ENCODE assay signal across 26 cellular contexts in genomic region chr17:75740631-75741077, GRCh38. TPM values are rescaled to one million over a fixed set of nuclear protein-coding genes. Genes with fewer than 3 reads are reported as not detected.
A peak's percentile ranks its signal among the peaks of the same experiment; 100 is the strongest.
DNase-seq lines count a peak whose midpoint lies in the region; ATAC-seq, FAIRE-seq and TF ChIP-seq lines count a peak whose summit lies in the region.
"Had no signal": no experiment of that assay in that cellular context is flagged by ENCODE, and none has a peak within 500 bp of the region (broad histone marks: within the 10 kb centered on the region; RNA-seq: fewer than 3 reads in every experiment).

No MANE protein-coding gene starts in this region.

- H3K9me1 ChIP-seq in IMR-90 (ENCODE audit: insufficient read depth, low read length): no peaks in the 10 kb centered on the region

- dilution Hi-C loops in IMR-90 (cut with HindIII; ENCODE audit: low sequenced_read_pairs, unreplicated experiment): no loop called here

- intact Hi-C loops in IMR-90 (cut with micrococcal nuclease): no loop called here

- H3K27me3 ChIP-seq in GM23338 (ENCODE audit: insufficient read depth) (no peaks in the 10 kb centered on the region), IMR-90 (ENCODE audit: control insufficient read depth, insufficient read depth, low read length) (peaks cover 2% of the 10 kb centered on the region; the same call in 1 of the 2 replicates), mesenchymal stem cell (ENCODE audit: control insufficient read depth in 1 of 2, insufficient read depth in 1 of 2, low read length in 2 of 2) (peaks cover 0 to 12% of the 10 kb centered on the region in 2 experiments)

- no peaks in the 10 kb centered on the region for H3K36me3 ChIP-seq in GM23338 (ENCODE audit: insufficient read depth)
- H3K36me3 ChIP-seq in IMR-90 (ENCODE audit: control insufficient read depth, insufficient read depth, low read length): no peaks in the 10 kb centered on the region
- H3K36me3 ChIP-seq in mesenchymal stem cell (ENCODE audit: control insufficient read depth in 1 of 2, insufficient read depth in 2 of 2, low read depth in 1 of 2, low read length in 2 of 2): peaks cover 0 to 96% of the 10 kb centered on the region in 2 experiments
- H3K36me3 ChIP-seq: HAP-1 had no signal

- H4K91ac ChIP-seq in IMR-90 (ENCODE audit: insufficient read depth, low read depth, low read length) (no peak overlapping the region), mesenchymal stem cell (ENCODE audit: low read length) (no peak overlapping the region)

- H3K9me3 Mint-ChIP-seq in GM23338: no peaks in the 10 kb centered on the region
- H3K9me3 Mint-ChIP-seq in WTC11: no peaks in the 10 kb centered on the region
- no peaks in the 10 kb centered on the region for H3K9me3 Mint-ChIP-seq in nephron progenitor cell
- H3K9me3 Mint-ChIP-seq: CD8-positive, alpha-beta T cell; T-helper 1 cell treated with Interleukin-12 subunit alpha and Interleukin-12 subunit beta and Interleukin-4 antibody, amounts not matched to agents 30 μg/mL and 1 μg/mL, for 36 hours had no signal

- no peak for FAIRE-seq in urothelium cell line (lab: Jason Lieb, UNC)
- FAIRE-seq: A549, GM12891 had no signal

- CTCF ChIA-PET in IMR-90 (lab: Yijun Ruan, JAX): no interaction called here
- CTCF ChIA-PET in WTC11 (lab: Charles Lee): interaction anchor here (0.8 to 1.9 kb wide), 5 partner anchors 9 to 258 kb away, joined by 3 to 9 read pairs (median 4); partner anchors contain the start of gene SMIM5

- H3K9me3 ChIP-seq in IMR-90 (ENCODE audit: control insufficient read depth, insufficient read depth, low read length) (no peaks in the 10 kb centered on the region), mesenchymal stem cell (ENCODE audit: control insufficient read depth, low read length) (no peaks in the 10 kb centered on the region)
- H3K9me3 ChIP-seq: A549, HAP-1 had no signal

- WGBS in IMR-90 (ENCODE audit: extremely low coverage in 2 of 2, insufficient read length in 1 of 2), 2 experiments: 100% methylated on average over 3 of the region's 17 CpGs; no CpG with 5 or more reads in 1 of the 2 experiments
- 87% methylated on average over 17 of the region's 17 CpGs for WGBS in mesenchymal stem cell

- peak; percentile 45 for ATAC-seq in GM23338
- no peak for ATAC-seq in IMR-90 (ENCODE audit: low read depth)
- ATAC-seq in WTC11: 0 out of 2 replicates have a peak, but pooled peaks have one; percentile 42
- ATAC-seq: CD8-positive, alpha-beta T cell had no signal

- no peak overlapping the region for H3K56ac ChIP-seq in IMR-90 (ENCODE audit: extremely low read depth, insufficient read depth, low read length)

- H3K4ac ChIP-seq in IMR-90 (ENCODE audit: low read depth, low read length) (no peak overlapping the region), mesenchymal stem cell (ENCODE audit: low read depth in 1 of 2, low read length in 2 of 2) (no peak overlapping the region)

- H3K4me2 ChIP-seq in GM23338 (no peak overlapping the region), IMR-90 (ENCODE audit: low read depth, low read length) (no peak overlapping the region), mesenchymal stem cell (ENCODE audit: low read length, poor library complexity, severe bottlenecking) (no peak overlapping the region)
- H3K4me2 ChIP-seq: A549, PC-9 had no signal

- H3K36me3 Mint-ChIP-seq in GM23338 (ENCODE audit: low read depth) (no peaks in the 10 kb centered on the region; the same call in 2 of the 3 replicates), WTC11 (no peaks in the 10 kb centered on the region), nephron progenitor cell (ENCODE audit: low read depth) (no peaks in the 10 kb centered on the region)
- H3K36me3 Mint-ChIP-seq: CD8-positive, alpha-beta T cell had no signal

- H4K8ac ChIP-seq in IMR-90 (ENCODE audit: low read depth in 2 of 2, low read length in 2 of 2): no peak overlapping the region
- H4K8ac ChIP-seq in mesenchymal stem cell (ENCODE audit: low read length): no peak overlapping the region

- H2BK12ac ChIP-seq in mesenchymal stem cell (ENCODE audit: low read length in 2 of 2): no peak overlapping the region

- H3K4me1 Mint-ChIP-seq in GM23338 (0 out of 3 replicates have a peak, but pooled peaks cover 6% of the 10 kb centered on the region), WTC11 (no peaks in the 10 kb centered on the region), nephron progenitor cell (no peaks in the 10 kb centered on the region)

- H3K4me3 ChIP-seq in GM23338 (no peak overlapping the region), IMR-90 (ENCODE audit: insufficient read depth, low read depth, low read length) (no peak overlapping the region), mesenchymal stem cell (ENCODE audit: insufficient read depth in 1 of 2, low read depth in 1 of 2, low read length in 2 of 2) (no peak overlapping the region)
- H3K4me3 ChIP-seq: A549, HAP-1, PC-9 had no signal

- H3K27ac ChIP-seq in GM23338 (ENCODE audit: low read depth): no peak overlapping the region
- H3K27ac ChIP-seq in IMR-90 (ENCODE audit: insufficient read depth, low read length): no peak overlapping the region
- H3K27ac ChIP-seq in mesenchymal stem cell (ENCODE audit: low read length, poor library complexity, severe bottlenecking): no peak overlapping the region
- H3K27ac ChIP-seq: C4-2B, PC-9 had no signal

- H2BK5ac ChIP-seq in IMR-90 (ENCODE audit: low read depth, low read length, poor library complexity, severe bottlenecking) (no peak overlapping the region), mesenchymal stem cell (ENCODE audit: low read depth, low read length, poor library complexity, severe bottlenecking) (no peak overlapping the region)

- no peaks in the 10 kb centered on the region for H3K79me1 ChIP-seq in IMR-90 (ENCODE audit: low read depth in 1 of 2, low read length in 2 of 2)
- H3K79me1 ChIP-seq in mesenchymal stem cell (replicated peaks; ENCODE audit: low read length, poor library complexity, severe bottlenecking): peaks cover 21% of the 10 kb centered on the region

- no peaks in the 10 kb centered on the region for H3K79me2 ChIP-seq in GM23338 (replicated peaks; ENCODE audit: insufficient read depth)

- H2BK20ac ChIP-seq in IMR-90 (ENCODE audit: low read depth, low read length): no peak overlapping the region

- no peak overlapping the region for H3K14ac ChIP-seq in IMR-90 (replicated peaks; ENCODE audit: low read depth, low read length)
- no peak overlapping the region for H3K14ac ChIP-seq in mesenchymal stem cell (ENCODE audit: low read length in 2 of 2)

- H2AK5ac ChIP-seq in IMR-90 (ENCODE audit: low read depth, low read length) (no peak overlapping the region), mesenchymal stem cell (ENCODE audit: low read length, severe bottlenecking) (no peak overlapping the region)

- H3K18ac ChIP-seq in IMR-90 (ENCODE audit: low read depth, low read length) (no peak overlapping the region), mesenchymal stem cell (ENCODE audit: low read depth in 1 of 2, low read length in 2 of 2) (no peak overlapping the region)

- H3K27ac Mint-ChIP-seq in GM23338 (no peak overlapping the region), WTC11 (no peak overlapping the region), nephron progenitor cell (peak overlapping the region; percentile 45)
- H3K27ac Mint-ChIP-seq: CD8-positive, alpha-beta T cell had no signal

- TF ChIP-seq CTCF in GM23338 (conservative IDR thresholded peaks at IDR 0.05; ENCODE audit: low read depth in 2 of 2) (peak; percentile 10 to 38; a peak in 2 of 4 replicates), IMR-90 (conservative IDR thresholded peaks at IDR 0.05; ENCODE audit: low read depth, low read length) (no peak), WTC11 (IDR thresholded peaks at IDR 0.05) (no peak), nephron progenitor cell (IDR thresholded peaks at IDR 0.05) (no peak)

- no peaks in the 10 kb centered on the region for H3F3A ChIP-seq in GM23338 (replicated peaks; ENCODE audit: low read depth)

- in situ Hi-C loops in IMR-90 (cut with MboI; ENCODE audit: low sequenced_read_pairs): loop anchor here (10.0 kb wide), 1 partner anchor 316 kb away; no protein-coding TSS in a partner anchor

- TF ChIP-seq RAD21 in IMR-90 (IDR thresholded peaks at IDR 0.05; ENCODE audit: low read length): no peak

- peaks cover 6% of the 10 kb centered on the region for H3K27me3 Mint-ChIP-seq in GM23338 (ENCODE audit: insufficient read depth, low read depth, poor library complexity)
- H3K27me3 Mint-ChIP-seq in WTC11 (ENCODE audit: low read depth): no peaks in the 10 kb centered on the region
- H3K27me3 Mint-ChIP-seq in nephron progenitor cell (ENCODE audit: low read depth, poor library complexity): peaks cover 12% of the 10 kb centered on the region

- H2BK15ac ChIP-seq in IMR-90 (ENCODE audit: low read depth, low read length) (no peak overlapping the region), mesenchymal stem cell (ENCODE audit: low read depth, poor library complexity, severe bottlenecking) (no peak overlapping the region)

- H3K4me1 ChIP-seq in GM23338 (ENCODE audit: insufficient read depth): no peaks in the 10 kb centered on the region
- no peaks in the 10 kb centered on the region for H3K4me1 ChIP-seq in IMR-90 (ENCODE audit: control insufficient read depth, insufficient read depth, low read length)
- peaks cover 11% of the 10 kb centered on the region for H3K4me1 ChIP-seq in mesenchymal stem cell (ENCODE audit: control insufficient read depth, insufficient read depth, low read depth, low read length)
- H3K4me1 ChIP-seq: HAP-1 had no signal

- no peak for DNase-seq in GM23338 (ENCODE audit: low spot score)
- DNase-seq in IMR-90: no peak
- DNase-seq in WTC11 (ENCODE audit: low spot score): no peak
- no peak for DNase-seq in nephron progenitor cell
- DNase-seq in Kasumi-1 (lab: John Stamatoyannopoulos, UW): no peak
- no peak for DNase-seq in mesenchymal stem cell
- DNase-seq in urothelium cell line (ENCODE audit: low spot score): no peak
- DNase-seq: AML-193; CD8-positive, alpha-beta T cell; DMS79 treated with DMSO at 0.1 percent for 48 hours; GF-D8; Karpas-422; NCI-H1092 treated with DMSO at 0.1 percent for 48 hours; NCI-H1436 treated with DMSO at 0.1 percent for 48 hours; NCI-H187 treated with DMSO at 0.1 percent for 48 hours; NCI-H2107; NCI-H524 treated with DMSO at 0.1 percent for 48 hours; NCI-H774; PC-9; SHP77 treated with DMSO at 0.1 percent for 48 hours; SW 1271 had no signal

- POLR2A ChIA-PET in IMR-90 (lab: Charles Lee; ENCODE audit: unreplicated experiment): no interaction called here
- POLR2A ChIA-PET in WTC11 (lab: Charles Lee): no interaction called here

- H4K5ac ChIP-seq in IMR-90 (ENCODE audit: low read depth, low read length): no peak overlapping the region

- H3K23ac ChIP-seq in IMR-90 (ENCODE audit: low read depth, low read length) (no peak overlapping the region), mesenchymal stem cell (ENCODE audit: low read length in 2 of 2) (no peak overlapping the region)

- no peaks in the 10 kb centered on the region for H4K20me1 ChIP-seq in GM23338 (replicated peaks; ENCODE audit: insufficient read depth)
- no peaks in the 10 kb centered on the region for H4K20me1 ChIP-seq in IMR-90 (ENCODE audit: insufficient read depth, low read length)

- BruUV-seq in IMR-90 (replicated peaks; lab: Mats Ljungman, UMichigan): no TSS peak

- H2AK9ac ChIP-seq in IMR-90 (replicated peaks; ENCODE audit: low read depth, low read length, poor library complexity): no peak overlapping the region

- H2AFZ ChIP-seq in GM23338 (no peak overlapping the region), IMR-90 (replicated peaks; ENCODE audit: low read length, poor library complexity) (peak overlapping the region; percentile 51), mesenchymal stem cell (ENCODE audit: low read depth, low read length) (no peak overlapping the region)
- H2AFZ ChIP-seq: PC-9 had no signal

- H2BK120ac ChIP-seq in IMR-90 (ENCODE audit: low read depth, low read length) (no peak overlapping the region), mesenchymal stem cell (ENCODE audit: low read depth, low read length) (no peak overlapping the region)

- TF ChIP-seq POLR2A in IMR-90 (IDR thresholded peaks at IDR 0.05; ENCODE audit: low read depth, low read length): no peak

- H3K9ac ChIP-seq in IMR-90 (ENCODE audit: low read depth, low read length): no peak overlapping the region
- H3K9ac ChIP-seq in mesenchymal stem cell (ENCODE audit: low read length): no peak overlapping the region

- no peak overlapping the region for H3K4me3 Mint-ChIP-seq in GM23338
- no peak overlapping the region for H3K4me3 Mint-ChIP-seq in WTC11
- H3K4me3 Mint-ChIP-seq in nephron progenitor cell: no peak overlapping the region
- H3K4me3 Mint-ChIP-seq: CD8-positive, alpha-beta T cell; T-helper 1 cell treated with Interleukin-12 subunit alpha and Interleukin-12 subunit beta and Interleukin-4 antibody, amounts not matched to agents 30 μg/mL and 1 μg/mL, for 36 hours had no signal

- H3K9me2 ChIP-seq in GM23338 (ENCODE audit: insufficient read depth): no peaks in the 10 kb centered on the region

RNA-seq across cellular contexts. Expression of gene ITGB4, which starts 19.4 kb away (rescaled TPM):
- 9.7 and 10.3 TPM in 2 replicates for total RNA-seq in GM23338 (2014; rRNA removed; shearing (Covaris generic))
- polyA plus RNA-seq in GM23338 (2016; fragmentation: Nextera tagmentation; extraction: Ambion mirVana): 4.2 and 6.1 TPM in 2 replicates
- total RNA-seq in IMR-90 (2012; rRNA removed): under 0.01 TPM in 1 of 2 replicates, not detected in the other
- 0.27 and 0.39 TPM in 2 replicates for polyA plus RNA-seq in IMR-90 (2012; rRNA removed)
- polyA plus RNA-seq in IMR-90 (2012; cell fraction: cytosol; rRNA removed): 0.04 and 0.36 TPM in 2 replicates
- 0.63 and 1.5 TPM in 2 replicates for polyA plus RNA-seq in IMR-90 (2012; cell fraction: nucleus; rRNA removed; ENCODE audit: low replicate concordance)
- 9.5 to 11.2 TPM (median 10.6 TPM) in 3 replicates for total RNA-seq in WTC11 (2021)
- polyA plus RNA-seq in mesenchymal stem cell (2013, experiment 1 of 2): 1.3 TPM
- polyA plus RNA-seq in mesenchymal stem cell (2013, experiment 2 of 2): 1.0 TPM

RNA-seq across cellular contexts. Expression of gene GALK1, which starts 24.3 kb away (rescaled TPM):
- total RNA-seq in GM23338 (2014; rRNA removed; shearing (Covaris generic)): 30.5 TPM in 2 replicates
- polyA plus RNA-seq in GM23338 (2016; fragmentation: Nextera tagmentation; extraction: Ambion mirVana) (31.7 and 34.7 TPM in 2 replicates), IMR-90 (2012; rRNA removed) (19.9 and 28.7 TPM in 2 replicates)
- total RNA-seq in IMR-90 (2012; rRNA removed) (18.9 and 21.9 TPM in 2 replicates), WTC11 (2021) (42.2 to 49.9 TPM (median 49.4 TPM) in 3 replicates)
- 34.6 and 48.4 TPM in 2 replicates for polyA plus RNA-seq in IMR-90 (2012; cell fraction: cytosol; rRNA removed)
- 51.9 and 143 TPM in 2 replicates for polyA plus RNA-seq in IMR-90 (2012; cell fraction: nucleus; rRNA removed; ENCODE audit: low replicate concordance)
- 29.0 TPM for polyA plus RNA-seq in mesenchymal stem cell (2013, experiment 1 of 2)
- polyA plus RNA-seq in mesenchymal stem cell (2013, experiment 2 of 2): 27.7 TPM

RNA-seq across cellular contexts. Expression of gene UNK, which starts 44.0 kb away (rescaled TPM):
- 65.2 and 67.0 TPM in 2 replicates for total RNA-seq in GM23338 (2014; rRNA removed; shearing (Covaris generic))
- polyA plus RNA-seq in GM23338 (2016; fragmentation: Nextera tagmentation; extraction: Ambion mirVana) (16.6 and 21.8 TPM in 2 replicates), IMR-90 (2012; rRNA removed) (16.9 and 17.3 TPM in 2 replicates)
- total RNA-seq in IMR-90 (2012; rRNA removed) (15.4 and 15.8 TPM in 2 replicates), WTC11 (2021) (35.0 to 37.8 TPM (median 35.4 TPM) in 3 replicates)
- 14.3 and 21.3 TPM in 2 replicates for polyA plus RNA-seq in IMR-90 (2012; cell fraction: cytosol; rRNA removed)
- polyA plus RNA-seq in IMR-90 (2012; cell fraction: nucleus; rRNA removed; ENCODE audit: low replicate concordance): 35.1 and 41.8 TPM in 2 replicates
- polyA plus RNA-seq in mesenchymal stem cell (2013, experiment 1 of 2): 16.2 TPM
- polyA plus RNA-seq in mesenchymal stem cell (2013, experiment 2 of 2): 14.8 TPM

Comparison
In these comparisons a context has a peak if more than half of its experiments do, and no peak if none do; other contexts are left out.
1. CTCF ChIP-seq: peak in GM23338 (2 of 2); none in IMR-90 (single experiment), WTC11 (single experiment) and nephron progenitor cell (single experiment).
2. RNA of gene ITGB4, which starts 19.4 kb away (total RNA-seq): 9.7 to 10.3 TPM in GM23338 and 9.5 to 11.2 TPM in WTC11; under 0.01 TPM in IMR-90; every median in the first group is over 10 times any median in the second.